ENCODE assay signal across 9 cellular contexts in the genomic region with DNA sequence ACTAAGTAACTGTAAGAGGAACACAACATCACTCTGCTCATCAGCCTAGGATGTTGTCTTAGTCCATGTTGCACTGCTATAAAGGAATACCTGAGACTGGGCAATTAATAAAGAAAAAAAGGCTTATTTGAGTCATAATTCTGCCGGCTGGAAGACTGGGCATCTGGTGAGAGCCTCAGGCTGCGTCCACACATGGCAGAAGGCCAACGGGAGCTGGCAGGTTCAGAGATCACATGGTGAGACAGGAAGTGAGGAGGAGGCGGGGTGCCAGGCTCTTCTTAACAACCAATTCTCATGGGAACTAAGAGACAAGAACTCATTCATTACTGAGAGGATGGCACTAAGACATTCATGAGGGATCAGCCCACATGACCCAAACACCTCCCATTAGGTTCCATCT. TPM values are rescaled to one million over a fixed set of nuclear protein-coding genes. Genes with fewer than 3 reads are reported as not detected.
DNase-seq lines count a peak whose midpoint lies in the region; ATAC-seq and TF ChIP-seq lines count a peak whose summit lies in the region.
"Had no signal": no experiment of that assay in that cellular context is flagged by ENCODE, and none has a peak within 500 bp of the region (broad histone marks: within the 10 kb centered on the region; RNA-seq: fewer than 3 reads in every experiment).

No MANE protein-coding gene starts in this region.

- H3K36me3 ChIP-seq in RWPE2 (ENCODE audit: low read depth): peaks cover 81% of the 10 kb centered on the region
- H3K36me3 ChIP-seq in spleen: peaks cover 7 to 100% (median 73%) of the 10 kb centered on the region in 6 donors
- peaks cover 17 to 100% (median 29%) of the 10 kb centered on the region in 3 donors for H3K36me3 ChIP-seq in esophagus squamous epithelium

- intact Hi-C loops in spleen (cut with DNase I; ENCODE audit: low total_unique reads): loop anchor here (10.0 kb wide), 1 partner anchor 164 kb away; no protein-coding TSS in a partner anchor
- intact Hi-C loops in esophagus squamous epithelium (cut with DNase I): no loop called here

- 18 to 51% (median 24%) methylated on average over 4 of the region's 4 CpGs for WGBS in spleen, 5 donors
- 25 to 36% methylated on average over 4 of the region's 4 CpGs for WGBS in esophagus squamous epithelium, 2 donors

- peak; percentile 93 for ATAC-seq in RWPE2 (ENCODE audit: low read depth)
- ATAC-seq: K562 had no signal

- H3K27me3 ChIP-seq in RWPE2 (ENCODE audit: insufficient read depth, poor library complexity, severe bottlenecking) (no peaks in the 10 kb centered on the region), spleen (replicated peaks in 1 of 7) (no peaks in the 10 kb centered on the region), esophagus squamous epithelium (no peaks in the 10 kb centered on the region)

- TF ChIP-seq CTCF in HFF-Myc (IDR thresholded peaks at IDR 0.05; ENCODE audit: low read depth, low read length, missing control alignments): no peak
- no peak for TF ChIP-seq CTCF in RWPE2 (IDR thresholded peaks at IDR 0.05; ENCODE audit: poor library complexity, severe bottlenecking)
- TF ChIP-seq CTCF in spleen (IDR thresholded peaks at IDR 0.05 in 8 of 11, conservative IDR thresholded peaks at IDR 0.05 in 3 of 11): no peak
- TF ChIP-seq CTCF in esophagus squamous epithelium (IDR thresholded peaks at IDR 0.05): no peak

- H3K9me3 ChIP-seq in RWPE2 (ENCODE audit: severe bottlenecking): no peaks in the 10 kb centered on the region
- no peaks in the 10 kb centered on the region for H3K9me3 ChIP-seq in spleen
- H3K9me3 ChIP-seq in esophagus squamous epithelium: no peaks in the 10 kb centered on the region

- H3K27ac ChIP-seq in RWPE2 (ENCODE audit: poor library complexity, severe bottlenecking) (peak overlapping the region; percentile 48), spleen (no peak overlapping the region), esophagus squamous epithelium (no peak overlapping the region)

- H3K4me3 ChIP-seq in HFF-Myc (replicated peaks; ENCODE audit: low read depth, low read length): no peak overlapping the region
- no peak overlapping the region for H3K4me3 ChIP-seq in RWPE2 (ENCODE audit: severe bottlenecking)
- H3K4me3 ChIP-seq in spleen: no peak overlapping the region
- no peak overlapping the region for H3K4me3 ChIP-seq in esophagus squamous epithelium
- H3K4me3 ChIP-seq: K562 had no signal

- TF ChIP-seq POLR2A in spleen (IDR thresholded peaks at IDR 0.05) (no peak), esophagus squamous epithelium (IDR thresholded peaks at IDR 0.05) (no peak)

- peak; percentile 61 for DNase-seq in HFF-Myc (ENCODE audit: extremely low read depth, low read depth)
- peak; percentile 90 for DNase-seq in RWPE2 (ENCODE audit: low spot score)
- DNase-seq in globus pallidus (ENCODE audit: low spot score): peak; percentile 51
- peak; percentile 83 for DNase-seq in spleen
- DNase-seq in activated gamma-delta T cell treated with Interleukin-2 at 50 U/mL for 16 hours: no peak
- DNase-seq in esophagus squamous epithelium (lab: John Stamatoyannopoulos, UW): no peak
- no peak for DNase-seq in NOMO-1 treated with DMSO at 0.1 percent for 48 hours (lab: John Stamatoyannopoulos, UW; ENCODE audit: unreplicated experiment)
- DNase-seq in germinal center (ENCODE audit: low spot score): no peak

- H3K4me1 ChIP-seq in RWPE2 (ENCODE audit: insufficient read depth, poor library complexity, severe bottlenecking): peaks cover 11% of the 10 kb centered on the region
- peaks cover 0 to 15% (median 11%) of the 10 kb centered on the region in 6 donors for H3K4me1 ChIP-seq in spleen
- peaks cover 0 to 8% (median 0%) of the 10 kb centered on the region in 3 donors for H3K4me1 ChIP-seq in esophagus squamous epithelium

RNA-seq across cellular contexts. Expression of a gene that starts 46.8 kb away (rescaled TPM):
- total RNA-seq in spleen (10 to 100 TPM; 38.3 to 67.9 (median 49.0) TPM), esophagus squamous epithelium (10 to 100 TPM in 3 of 4 donors, 1 to 10 TPM in 1; 7.8 to 28.8 (median 22.6) TPM)
- polyA plus RNA-seq in spleen: 1 to 10 TPM; 4.6 to 6.5 (median 5.7) TPM

Comparison
In these comparisons a context has a peak if more than half of its experiments do, and no peak if none do; other contexts are left out.
1. DNase-seq: peak in HFF-Myc (single experiment), RWPE2 (single experiment), globus pallidus (single experiment) and spleen (single experiment); none in activated gamma-delta T cell treated with Interleukin-2 at 50 U/mL for 16 hours (single experiment), esophagus squamous epithelium (single experiment), NOMO-1 treated with DMSO at 0.1 percent for 48 hours (single experiment) and germinal center (single experiment).